Comparison of ENCODE assay signal across 17 cellular contexts in genomic region chr19:4721196-4721595, GRCh38. TPM values are rescaled to one million over a fixed set of nuclear protein-coding genes. Genes with fewer than 3 reads are reported as not detected.
DNase-seq lines count a peak whose midpoint lies in the region; ATAC-seq and TF ChIP-seq lines count a peak whose summit lies in the region.
"Had no signal": no experiment of that assay in that cellular context is flagged by ENCODE, and none has a peak within 500 bp of the region (broad histone marks: within the 10 kb centered on the region; RNA-seq: fewer than 3 reads in every experiment).

No MANE protein-coding gene starts in this region.

- H3K4me3 ChIP-seq in BLaER1 treated with 17β-estradiol and CSF1 and Interleukin-3, amounts not matched to agents 10 nM and 100 nM: 0 out of 20 replicates have a peak overlapping the region, but pooled peaks of 1 of the 10 experiments have one; percentile 100
- no peak overlapping the region for H3K4me3 ChIP-seq in dorsolateral prefrontal cortex
- H3K4me3 ChIP-seq: prostate gland had no signal

- H3K4me3 Mint-ChIP-seq in Calu3 (ENCODE audit: low read depth, unreplicated experiment): peak overlapping the region; percentile 96
- peak overlapping the region; percentile 98 for H3K4me3 Mint-ChIP-seq in activated T-helper 17 cell treated with anti-CD3 and anti-CD28 coated beads, Interleukin-2, amount 50 U/mL, for 72 hours
- H3K4me3 Mint-ChIP-seq in mesothelial cell of epicardium: peak overlapping the region; percentile 93

- H3K36me3 Mint-ChIP-seq in Calu3 (ENCODE audit: insufficient read depth, unreplicated experiment): peaks cover 40% of the 10 kb centered on the region
- H3K36me3 Mint-ChIP-seq in activated T-helper 17 cell treated with anti-CD3 and anti-CD28 coated beads, Interleukin-2, amount 50 U/mL, for 72 hours (ENCODE audit: low read depth): peaks cover 60% of the 10 kb centered on the region
- H3K36me3 Mint-ChIP-seq in mesothelial cell of epicardium: peaks cover 13% of the 10 kb centered on the region

- CTCF ChIA-PET in Calu3 (lab: Charles Lee): no interaction called here

- H3K9me3 ChIP-seq in BLaER1 treated with 17β-estradiol and CSF1 and Interleukin-3, amounts not matched to agents 10 nM and 100 nM (replicated peaks in 1 of 11): no peaks in the 10 kb centered on the region
- H3K9me3 ChIP-seq: prostate gland had no signal

- no peak for TF ChIP-seq CTCF in Calu3 (IDR thresholded peaks at IDR 0.05; ENCODE audit: unreplicated experiment)
- no peak for TF ChIP-seq CTCF in mesothelial cell of epicardium (IDR thresholded peaks at IDR 0.05; ENCODE audit: unreplicated experiment)
- no peak for TF ChIP-seq CTCF in dorsolateral prefrontal cortex (IDR thresholded peaks at IDR 0.05 in 54 of 56, conservative IDR thresholded peaks at IDR 0.05 in 2 of 56; ENCODE audit: low read depth in 1 of 56, partially characterized antibody in 56 of 56)

- peak overlapping the region in 6 of 11 experiments; percentile 91 to 97 (median 95); a peak in 7 of 22 replicates for H3K9ac ChIP-seq in BLaER1 treated with 17β-estradiol and CSF1 and Interleukin-3, amounts not matched to agents 10 nM and 100 nM

- H4K20me1 ChIP-seq in BLaER1 treated with 17β-estradiol and CSF1 and Interleukin-3, amounts not matched to agents 10 nM and 100 nM: peaks cover 29 to 71% (median 58%) of the 10 kb centered on the region in 11 experiments; a peak in 21 of 22 replicates

- H3K27ac ChIP-seq in BLaER1 treated with 17β-estradiol and CSF1 and Interleukin-3, amounts not matched to agents 10 nM and 100 nM: no peak overlapping the region
- no peak overlapping the region for H3K27ac ChIP-seq in dorsolateral prefrontal cortex

- DNase-seq in Calu3 (no peak), mesothelial cell of epicardium (ENCODE audit: low spot score in 2 of 2, unreplicated experiment in 2 of 2) (no peak), H4 (ENCODE audit: low spot score) (no peak), dorsolateral prefrontal cortex (no peak)
- no peak for DNase-seq in stimulated activated naive CD4-positive, alpha-beta T cell treated with Interleukin-2 at 50 U/mL for 16 hours (lab: John Stamatoyannopoulos, UW)
- DNase-seq: activated CD4-positive, alpha-beta T cell treated with anti-CD3 and anti-CD28 coated beads for 4 hours; activated naive CD4-positive, alpha-beta T cell treated with Interleukin-2 at 50 U/mL for 16 hours; central memory CD4-positive, alpha-beta T cell; HFFc6; Karpas-422; NCI-H1694; OCI-M1; stimulated activated CD4-positive, alpha-beta T cell treated with anti-CD3 and anti-CD28 coated beads, Interleukin-15, amount 100 ng/mL, for 24 hours had no signal

- no peaks in the 10 kb centered on the region for H3K27me3 ChIP-seq in BLaER1 treated with 17β-estradiol and CSF1 and Interleukin-3, amounts not matched to agents 10 nM and 100 nM
- no peaks in the 10 kb centered on the region for H3K27me3 ChIP-seq in dorsolateral prefrontal cortex

- H3K4me2 ChIP-seq in BLaER1 treated with 17β-estradiol and CSF1 and Interleukin-3, amounts not matched to agents 10 nM and 100 nM: peak overlapping the region in 6 of 11 experiments; percentile 99 to 100 (median 100); a peak in 9 of 22 replicates

- peaks cover 15 to 61% (median 33%) of the 10 kb centered on the region in 10 experiments for H3K4me1 ChIP-seq in BLaER1 treated with 17β-estradiol and CSF1 and Interleukin-3, amounts not matched to agents 10 nM and 100 nM

- no peak for ATAC-seq in activated T-helper 17 cell treated with anti-CD3 and anti-CD28 coated beads, Interleukin-2, amount 50 U/mL, for 72 hours (replicated peaks)
- no peak for ATAC-seq in activated CD4-positive, CD25-positive, alpha-beta regulatory T cell treated with anti-CD3 and anti-CD28 coated beads, Interleukin-2, amount 50 U/mL, for 24 hours

- H3K27ac Mint-ChIP-seq in Calu3 (ENCODE audit: unreplicated experiment) (peak overlapping the region; percentile 42), mesothelial cell of epicardium (no peak overlapping the region)
- H3K27ac Mint-ChIP-seq in activated T-helper 17 cell treated with anti-CD3 and anti-CD28 coated beads, Interleukin-2, amount 50 U/mL, for 72 hours: no peak overlapping the region

- H3K4me1 Mint-ChIP-seq in Calu3 (ENCODE audit: low read depth, unreplicated experiment) (no peaks in the 10 kb centered on the region), mesothelial cell of epicardium (peaks cover 16% of the 10 kb centered on the region)
- H3K4me1 Mint-ChIP-seq in activated T-helper 17 cell treated with anti-CD3 and anti-CD28 coated beads, Interleukin-2, amount 50 U/mL, for 72 hours: peaks cover 18% of the 10 kb centered on the region

- intact Hi-C loops in Calu3 (cut with micrococcal nuclease; ENCODE audit: unreplicated experiment) (no loop called here), dorsolateral prefrontal cortex (cut with DNase I) (loop anchor here in 1 of 2 donors (5.0 to 10.0 kb wide), 2 partner anchors 34 to 194 kb away; no protein-coding TSS in a partner anchor)

- BruUV-seq in Calu3 (replicated peaks; lab: Mats Ljungman, UMichigan): no TSS peak

- peaks cover 52 to 62% (median 55%) of the 10 kb centered on the region in 11 experiments for H3K36me3 ChIP-seq in BLaER1 treated with 17β-estradiol and CSF1 and Interleukin-3, amounts not matched to agents 10 nM and 100 nM

- H3K9me3 Mint-ChIP-seq in Calu3 (ENCODE audit: low read depth, unreplicated experiment) (no peaks in the 10 kb centered on the region), mesothelial cell of epicardium (no peaks in the 10 kb centered on the region)
- H3K9me3 Mint-ChIP-seq in activated T-helper 17 cell treated with anti-CD3 and anti-CD28 coated beads, Interleukin-2, amount 50 U/mL, for 72 hours: no peaks in the 10 kb centered on the region

- H3K27me3 Mint-ChIP-seq in Calu3 (ENCODE audit: unreplicated experiment): no peaks in the 10 kb centered on the region
- no peaks in the 10 kb centered on the region for H3K27me3 Mint-ChIP-seq in activated T-helper 17 cell treated with anti-CD3 and anti-CD28 coated beads, Interleukin-2, amount 50 U/mL, for 72 hours
- H3K27me3 Mint-ChIP-seq in mesothelial cell of epicardium (ENCODE audit: low read depth): peaks cover 1% of the 10 kb centered on the region

RNA-seq across cellular contexts. Expression of gene DPP9, which starts 2.4 kb away (rescaled TPM):
- total RNA-seq in Calu3 (2022) (52.2 and 59.2 TPM in 2 replicates), mesothelial cell of epicardium (36.8 to 37.1 TPM (median 36.9 TPM) in 3 replicates), dorsolateral prefrontal cortex (10 to 100 TPM; 24.5 to 54.3 (median 38.1) TPM)
- 10 to 100 TPM; 52.3 to 90.9 TPM for total RNA-seq in activated T-helper 17 cell treated with anti-CD3 and anti-CD28 coated beads, Interleukin-2, amount 50 U/mL, for 72 hours
- 27.7 and 47.5 TPM in 2 replicates for total RNA-seq in H4 (2014; rRNA removed; shearing (Covaris generic))

RNA-seq across cellular contexts. Expression of gene MYDGF, which starts 51.1 kb away (rescaled TPM):
- total RNA-seq in Calu3 (2022) (77.1 and 81.2 TPM in 2 replicates), mesothelial cell of epicardium (50.8 to 53.1 TPM (median 51.2 TPM) in 3 replicates), dorsolateral prefrontal cortex (10 to 100 TPM; 18.4 to 49.7 (median 30.3) TPM)
- total RNA-seq in activated T-helper 17 cell treated with anti-CD3 and anti-CD28 coated beads, Interleukin-2, amount 50 U/mL, for 72 hours: 10 to 100 TPM; 47.8 to 79.0 TPM
- 165 and 192 TPM in 2 replicates for total RNA-seq in H4 (2014; rRNA removed; shearing (Covaris generic))
